ENCODE assay signal across 1 cellular context in the genomic region with DNA sequence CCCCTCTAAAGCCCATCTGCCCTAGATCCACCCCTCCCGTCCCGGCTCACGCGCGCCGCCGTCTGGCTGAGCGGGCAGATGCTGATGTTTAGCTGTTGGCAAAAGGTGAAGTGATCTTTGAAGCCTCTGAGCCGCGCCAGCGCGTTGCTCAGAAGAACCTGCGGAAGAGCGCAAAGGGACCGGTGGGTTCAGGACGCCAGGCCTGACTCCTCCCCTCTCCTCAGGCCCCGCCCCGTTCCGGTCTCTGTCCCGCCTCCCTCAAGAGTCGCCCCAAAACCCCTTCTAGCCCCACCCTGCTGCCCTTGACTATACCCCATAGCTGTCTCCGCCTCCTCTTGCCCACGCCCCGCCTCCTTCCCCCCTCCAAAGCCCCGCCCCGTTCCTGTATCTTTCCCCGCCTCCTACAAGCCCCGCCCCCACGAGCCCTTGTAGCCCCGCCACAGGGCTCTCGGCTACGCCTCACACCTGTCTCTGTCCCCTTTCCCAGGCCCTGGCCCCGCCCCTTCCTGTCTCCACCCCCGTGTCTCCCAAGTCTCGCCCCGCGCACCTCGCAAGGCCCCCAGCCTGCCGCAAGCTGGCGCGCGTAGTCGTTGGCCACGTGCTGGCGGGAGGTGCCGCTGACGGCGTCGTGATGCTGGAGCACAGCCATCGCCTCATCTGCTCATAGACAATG.
TF ChIP-seq lines count a peak whose summit lies in the region.

No MANE protein-coding gene starts in this region.

TF ChIP-seq in GM12878, 131 proteins besides CTCF, POLR2A, EP300 and RAD21:
- TF ChIP-seq, protein P1, sequence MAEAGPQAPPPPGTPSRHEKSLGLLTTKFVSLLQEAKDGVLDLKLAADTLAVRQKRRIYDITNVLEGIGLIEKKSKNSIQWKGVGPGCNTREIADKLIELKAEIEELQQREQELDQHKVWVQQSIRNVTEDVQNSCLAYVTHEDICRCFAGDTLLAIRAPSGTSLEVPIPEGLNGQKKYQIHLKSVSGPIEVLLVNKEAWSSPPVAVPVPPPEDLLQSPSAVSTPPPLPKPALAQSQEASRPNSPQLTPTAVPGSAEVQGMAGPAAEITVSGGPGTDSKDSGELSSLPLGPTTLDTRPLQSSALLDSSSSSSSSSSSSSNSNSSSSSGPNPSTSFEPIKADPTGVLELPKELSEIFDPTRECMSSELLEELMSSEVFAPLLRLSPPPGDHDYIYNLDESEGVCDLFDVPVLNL (IDR thresholded peaks at IDR 0.05; ENCODE audit: low read depth, low read length) = no peak
- TF ChIP-seq, protein P2, sequence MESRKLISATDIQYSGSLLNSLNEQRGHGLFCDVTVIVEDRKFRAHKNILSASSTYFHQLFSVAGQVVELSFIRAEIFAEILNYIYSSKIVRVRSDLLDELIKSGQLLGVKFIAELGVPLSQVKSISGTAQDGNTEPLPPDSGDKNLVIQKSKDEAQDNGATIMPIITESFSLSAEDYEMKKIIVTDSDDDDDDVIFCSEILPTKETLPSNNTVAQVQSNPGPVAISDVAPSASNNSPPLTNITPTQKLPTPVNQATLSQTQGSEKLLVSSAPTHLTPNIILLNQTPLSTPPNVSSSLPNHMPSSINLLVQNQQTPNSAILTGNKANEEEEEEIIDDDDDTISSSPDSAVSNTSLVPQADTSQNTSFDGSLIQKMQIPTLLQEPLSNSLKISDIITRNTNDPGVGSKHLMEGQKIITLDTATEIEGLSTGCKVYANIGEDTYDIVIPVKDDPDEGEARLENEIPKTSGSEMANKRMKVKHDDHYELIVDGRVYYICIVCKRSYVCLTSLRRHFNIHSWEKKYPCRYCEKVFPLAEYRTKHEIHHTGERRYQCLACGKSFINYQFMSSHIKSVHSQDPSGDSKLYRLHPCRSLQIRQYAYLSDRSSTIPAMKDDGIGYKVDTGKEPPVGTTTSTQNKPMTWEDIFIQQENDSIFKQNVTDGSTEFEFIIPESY (IDR thresholded peaks at IDR 0.05) = 0 out of 2 replicates have a peak, but pooled peaks have one; percentile 23
- TF ChIP-seq, protein P3, sequence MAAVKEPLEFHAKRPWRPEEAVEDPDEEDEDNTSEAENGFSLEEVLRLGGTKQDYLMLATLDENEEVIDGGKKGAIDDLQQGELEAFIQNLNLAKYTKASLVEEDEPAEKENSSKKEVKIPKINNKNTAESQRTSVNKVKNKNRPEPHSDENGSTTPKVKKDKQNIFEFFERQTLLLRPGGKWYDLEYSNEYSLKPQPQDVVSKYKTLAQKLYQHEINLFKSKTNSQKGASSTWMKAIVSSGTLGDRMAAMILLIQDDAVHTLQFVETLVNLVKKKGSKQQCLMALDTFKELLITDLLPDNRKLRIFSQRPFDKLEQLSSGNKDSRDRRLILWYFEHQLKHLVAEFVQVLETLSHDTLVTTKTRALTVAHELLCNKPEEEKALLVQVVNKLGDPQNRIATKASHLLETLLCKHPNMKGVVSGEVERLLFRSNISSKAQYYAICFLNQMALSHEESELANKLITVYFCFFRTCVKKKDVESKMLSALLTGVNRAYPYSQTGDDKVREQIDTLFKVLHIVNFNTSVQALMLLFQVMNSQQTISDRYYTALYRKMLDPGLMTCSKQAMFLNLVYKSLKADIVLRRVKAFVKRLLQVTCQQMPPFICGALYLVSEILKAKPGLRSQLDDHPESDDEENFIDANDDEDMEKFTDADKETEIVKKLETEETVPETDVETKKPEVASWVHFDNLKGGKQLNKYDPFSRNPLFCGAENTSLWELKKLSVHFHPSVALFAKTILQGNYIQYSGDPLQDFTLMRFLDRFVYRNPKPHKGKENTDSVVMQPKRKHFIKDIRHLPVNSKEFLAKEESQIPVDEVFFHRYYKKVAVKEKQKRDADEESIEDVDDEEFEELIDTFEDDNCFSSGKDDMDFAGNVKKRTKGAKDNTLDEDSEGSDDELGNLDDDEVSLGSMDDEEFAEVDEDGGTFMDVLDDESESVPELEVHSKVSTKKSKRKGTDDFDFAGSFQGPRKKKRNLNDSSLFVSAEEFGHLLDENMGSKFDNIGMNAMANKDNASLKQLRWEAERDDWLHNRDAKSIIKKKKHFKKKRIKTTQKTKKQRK (IDR thresholded peaks at IDR 0.05; ENCODE audit: low read depth, low read length) = no peak
- TF ChIP-seq HDAC2 (IDR thresholded peaks at IDR 0.05) (no peak), IRF4 (IDR thresholded peaks at IDR 0.05; ENCODE audit: low read depth, low read length) (no peak), RFX5 (IDR thresholded peaks at IDR 0.05; ENCODE audit: low read depth, low read length) (no peak), WRNIP1 (IDR thresholded peaks at IDR 0.05; ENCODE audit: borderline replicate concordance, low read depth, low read length) (no peak)
- TF ChIP-seq, protein P4, sequence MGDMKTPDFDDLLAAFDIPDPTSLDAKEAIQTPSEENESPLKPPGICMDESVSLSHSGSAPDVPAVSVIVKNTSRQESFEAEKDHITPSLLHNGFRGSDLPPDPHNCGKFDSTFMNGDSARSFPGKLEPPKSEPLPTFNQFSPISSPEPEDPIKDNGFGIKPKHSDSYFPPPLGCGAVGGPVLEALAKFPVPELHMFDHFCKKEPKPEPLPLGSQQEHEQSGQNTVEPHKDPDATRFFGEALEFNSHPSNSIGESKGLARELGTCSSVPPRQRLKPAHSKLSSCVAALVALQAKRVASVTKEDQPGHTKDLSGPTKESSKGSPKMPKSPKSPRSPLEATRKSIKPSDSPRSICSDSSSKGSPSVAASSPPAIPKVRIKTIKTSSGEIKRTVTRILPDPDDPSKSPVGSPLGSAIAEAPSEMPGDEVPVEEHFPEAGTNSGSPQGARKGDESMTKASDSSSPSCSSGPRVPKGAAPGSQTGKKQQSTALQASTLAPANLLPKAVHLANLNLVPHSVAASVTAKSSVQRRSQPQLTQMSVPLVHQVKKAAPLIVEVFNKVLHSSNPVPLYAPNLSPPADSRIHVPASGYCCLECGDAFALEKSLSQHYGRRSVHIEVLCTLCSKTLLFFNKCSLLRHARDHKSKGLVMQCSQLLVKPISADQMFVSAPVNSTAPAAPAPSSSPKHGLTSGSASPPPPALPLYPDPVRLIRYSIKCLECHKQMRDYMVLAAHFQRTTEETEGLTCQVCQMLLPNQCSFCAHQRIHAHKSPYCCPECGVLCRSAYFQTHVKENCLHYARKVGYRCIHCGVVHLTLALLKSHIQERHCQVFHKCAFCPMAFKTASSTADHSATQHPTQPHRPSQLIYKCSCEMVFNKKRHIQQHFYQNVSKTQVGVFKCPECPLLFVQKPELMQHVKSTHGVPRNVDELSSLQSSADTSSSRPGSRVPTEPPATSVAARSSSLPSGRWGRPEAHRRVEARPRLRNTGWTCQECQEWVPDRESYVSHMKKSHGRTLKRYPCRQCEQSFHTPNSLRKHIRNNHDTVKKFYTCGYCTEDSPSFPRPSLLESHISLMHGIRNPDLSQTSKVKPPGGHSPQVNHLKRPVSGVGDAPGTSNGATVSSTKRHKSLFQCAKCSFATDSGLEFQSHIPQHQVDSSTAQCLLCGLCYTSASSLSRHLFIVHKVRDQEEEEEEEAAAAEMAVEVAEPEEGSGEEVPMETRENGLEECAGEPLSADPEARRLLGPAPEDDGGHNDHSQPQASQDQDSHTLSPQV (IDR thresholded peaks at IDR 0.05) = no peak
